ENCODE assay signal across 24 cellular contexts in the genomic region with DNA sequence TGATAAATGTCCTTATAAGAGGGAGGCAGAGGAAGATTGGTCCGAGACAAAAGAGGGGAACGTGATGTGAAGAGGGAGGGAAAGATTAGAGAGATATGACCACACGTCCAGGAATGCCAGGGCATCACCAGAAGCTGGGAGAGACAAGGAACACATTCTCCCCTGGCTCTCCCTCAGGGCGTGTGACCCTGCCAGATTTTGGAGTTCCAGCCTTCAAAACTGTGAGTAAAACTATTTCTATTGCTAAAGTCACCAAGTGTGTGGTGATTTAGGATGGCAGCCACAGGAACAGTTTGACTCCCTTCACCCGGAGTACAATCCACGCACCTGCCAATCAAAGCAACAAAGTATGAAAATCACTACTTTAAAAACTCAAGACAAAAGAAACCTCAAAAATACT. TPM values are rescaled to one million over a fixed set of nuclear protein-coding genes. Genes with fewer than 3 reads are reported as not detected.
A peak's percentile ranks its signal among the peaks of the same experiment; 100 is the strongest.
DNase-seq lines count a peak whose midpoint lies in the region; ATAC-seq, FAIRE-seq and TF ChIP-seq lines count a peak whose summit lies in the region.
"Had no signal": no experiment of that assay in that cellular context is flagged by ENCODE, and none has a peak within 500 bp of the region (broad histone marks: within the 10 kb centered on the region; RNA-seq: fewer than 3 reads in every experiment).

No MANE protein-coding gene starts in this region.

- no peak for TF ChIP-seq CTCF in VCaP (conservative IDR thresholded peaks at IDR 0.05)

- DNase-seq in Daoy (ENCODE audit: low read depth) (peak; percentile 41), HTR-8/SVneo (ENCODE audit: insufficient read length, low spot score) (peak; percentile 28), putamen (ENCODE audit: low spot score) (peak; percentile 67), hepatic stellate cell (ENCODE audit: low spot score) (no peak), germinal center (ENCODE audit: low spot score) (no peak), SW480 (ENCODE audit: low spot score) (no peak)
- DNase-seq: activated CD4-positive, alpha-beta T cell treated with anti-CD3 and anti-CD28 coated beads, Interleukin-2, amount 50 U/mL, for 1 hour; mucosa of descending colon; NCI-H146; NCI-H2227 treated with DMSO at 0.1 percent for 48 hours; NCI-H774; SIG-M5; stimulated activated CD8-positive, alpha-beta memory T cell treated with anti-CD3 and anti-CD28 coated beads, Interleukin-4, amount 100 ng/mL, for 48 hours; uterus; WERI-Rb-1 had no signal

- no peak for FAIRE-seq in HTR-8/SVneo (lab: Jason Lieb, UNC)
- FAIRE-seq: GM19239, K562 had no signal

- ATAC-seq in GM19023 (IDR thresholded peaks at IDR 0.05; ENCODE audit: unreplicated experiment), result no peak
- ATAC-seq: GM23338, K562, mucosa of descending colon, sciatic nerve had no signal

- peak overlapping the region; percentile 86 for H3K27ac ChIP-seq in VCaP
- H3K27ac ChIP-seq: ascending aorta, hepatocyte, parathyroid adenoma, uterus, WERI-Rb-1 had no signal

RNA-seq across cellular contexts. Expression of gene TJP1, which starts 32.1 kb away (rescaled TPM):
- 25.2 and 29.4 TPM in 2 replicates for total RNA-seq in Daoy (2014; rRNA removed; shearing (Covaris generic))

Comparison
In these comparisons a context has a peak if more than half of its experiments do, and no peak if none do; other contexts are left out.
1. DNase-seq: peak in Daoy (single experiment), HTR-8/SVneo (single experiment) and putamen (single experiment); none in hepatic stellate cell (single experiment), germinal center (single experiment) and SW480 (single experiment).